In genomic region chrX:124393659-124394058, GRCh38 we compare ENCODE assay signal across 25 cellular contexts. TPM values are rescaled to one million over a fixed set of nuclear protein-coding genes. Genes with fewer than 3 reads are reported as not detected.
"Had no signal": no experiment of that assay in that cellular context is flagged by ENCODE, and none has a peak within 500 bp of the region (broad histone marks: within the 10 kb centered on the region; RNA-seq: fewer than 3 reads in every experiment).

No MANE protein-coding gene starts in this region.

- H3K9me3 Mint-ChIP-seq: activated naive CD4-positive, alpha-beta T cell treated with anti-CD3 and anti-CD28 coated beads for 36 hours; activated T-cell treated with anti-CD3 and anti-CD28 coated beads, Interleukin-2, amount 50 U/mL, for 4 hours; immature natural killer cell; naive B cell; neural progenitor cell; type B pancreatic cell had no signal

- DNase-seq: activated CD4-positive, alpha-beta T cell treated with anti-CD3 and anti-CD28 coated beads for 1 hour; activated naive CD4-positive, alpha-beta T cell treated with anti-CD3 and anti-CD28 coated beads for 36 hours; activated T-cell treated with anti-CD3 and anti-CD28 coated beads, Interleukin-2, amount 50 U/mL, for 4 hours; brain microvascular endothelial cell; caudate nucleus; dermis blood vessel endothelial cell; effector CD8-positive, alpha-beta T cell; foreskin melanocyte; immature natural killer cell; lower lobe of right lung; naive B cell; posterior cingulate gyrus; right lobe of liver; stimulated activated CD4-positive, alpha-beta T cell treated with anti-CD3 and anti-CD28 coated beads, Interleukin-1b, Interleukin-23, amount 100 ng/mL, for 48 hours; T-helper 9 cell; testis had no signal

- H3K27me3 ChIP-seq: ascending aorta, brain microvascular endothelial cell, hepatocyte, neural progenitor cell, testis, vagina had no signal

- H3K4me3 Mint-ChIP-seq: activated naive CD4-positive, alpha-beta T cell treated with anti-CD3 and anti-CD28 coated beads for 36 hours; activated T-cell treated with anti-CD3 and anti-CD28 coated beads, Interleukin-2, amount 50 U/mL, for 4 hours; immature natural killer cell; naive B cell; neural progenitor cell; type B pancreatic cell had no signal

- H3K27ac ChIP-seq: ascending aorta, brain microvascular endothelial cell, hepatocyte, lower lobe of right lung, neural progenitor cell, right lobe of liver, skin epidermis, testis, vagina had no signal

- H3K36me3 Mint-ChIP-seq: naive B cell, neural progenitor cell, type B pancreatic cell had no signal

- H3K27ac Mint-ChIP-seq: activated naive CD4-positive, alpha-beta T cell treated with anti-CD3 and anti-CD28 coated beads for 36 hours; neural progenitor cell; type B pancreatic cell had no signal

- H3K27me3 Mint-ChIP-seq: naive B cell had no signal

- H3K4me3 ChIP-seq: ascending aorta, hepatocyte, lower lobe of right lung, neural progenitor cell, right lobe of liver, skin epidermis, testis, vagina had no signal

- ATAC-seq: activated T-cell treated with anti-CD3 and anti-CD28 coated beads, Interleukin-2, amount 50 U/mL, for 4 hours; esophagus mucosa; left lobe of liver; lower lobe of right lung had no signal

RNA-seq across cellular contexts. Expression of gene SH2D1A, which starts 47.3 kb away (rescaled TPM):
- total RNA-seq: ascending aorta, dermis blood vessel endothelial cell, hepatocyte, kidney epithelial cell, testis had no signal
